9 cellular contexts compared by ENCODE assay signal in genomic region chr2:203579131-203579643, GRCh38. TPM values are rescaled to one million over a fixed set of nuclear protein-coding genes. Genes with fewer than 3 reads are reported as not detected.
DNase-seq lines count a peak whose midpoint lies in the region; ATAC-seq and TF ChIP-seq lines count a peak whose summit lies in the region.
"Had no signal": no experiment of that assay in that cellular context is flagged by ENCODE, and none has a peak within 500 bp of the region (broad histone marks: within the 10 kb centered on the region; RNA-seq: fewer than 3 reads in every experiment).

No MANE protein-coding gene starts in this region.

- no peak overlapping the region for H3K4me3 Mint-ChIP-seq in stimulated activated naive B cell treated with anti-CD40 and anti-IgM and Interleukin-4, amounts not matched to agents 10 μg/mL and 1 μg/mL and 100 μg/mL, for 72 hours
- H3K4me3 Mint-ChIP-seq in nephron progenitor cell: no peak overlapping the region
- H3K4me3 Mint-ChIP-seq: neural crest cell had no signal

- no peak for TF ChIP-seq POLR2A in uterus (IDR thresholded peaks at IDR 0.05)

- TF ChIP-seq CTCF in uterus (IDR thresholded peaks at IDR 0.05): no peak
- TF ChIP-seq CTCF in nephron progenitor cell (IDR thresholded peaks at IDR 0.05): no peak

- H3K36me3 Mint-ChIP-seq in stimulated activated naive B cell treated with anti-CD40 and anti-IgM and Interleukin-4, amounts not matched to agents 10 μg/mL and 1 μg/mL and 100 μg/mL, for 72 hours: no peaks in the 10 kb centered on the region
- H3K36me3 Mint-ChIP-seq in nephron progenitor cell (ENCODE audit: low read depth): no peaks in the 10 kb centered on the region

- H3K27ac Mint-ChIP-seq in stimulated activated naive B cell treated with anti-CD40 and anti-IgM and Interleukin-4, amounts not matched to agents 10 μg/mL and 1 μg/mL and 100 μg/mL, for 72 hours: no peak overlapping the region
- no peak overlapping the region for H3K27ac Mint-ChIP-seq in nephron progenitor cell

- H3K9me3 Mint-ChIP-seq in stimulated activated naive B cell treated with anti-CD40 and anti-IgM and Interleukin-4, amounts not matched to agents 10 μg/mL and 1 μg/mL and 100 μg/mL, for 72 hours: no peaks in the 10 kb centered on the region
- H3K9me3 Mint-ChIP-seq in nephron progenitor cell: no peaks in the 10 kb centered on the region
- H3K9me3 Mint-ChIP-seq: neural crest cell had no signal

- DNase-seq in Daoy (ENCODE audit: low read depth) (peak; percentile 22), SW480 (ENCODE audit: low spot score) (peak; percentile 9), foreskin melanocyte (peak; percentile 12), uterus (no peak), nephron progenitor cell (no peak)
- peak; percentile 24 for DNase-seq in stimulated activated naive B cell treated with anti-CD40 and anti-IgM and Interleukin-4, amounts not matched to agents 10 μg/mL and 1 μg/mL and 100 μg/mL, for 72 hours

- H3K4me3 ChIP-seq in uterus: no peak overlapping the region

- peaks cover 34 to 37% of the 10 kb centered on the region in 2 donors for H3K27me3 Mint-ChIP-seq in stimulated activated naive B cell treated with anti-CD40 and anti-IgM and Interleukin-4, amounts not matched to agents 10 μg/mL and 1 μg/mL and 100 μg/mL, for 72 hours
- no peaks in the 10 kb centered on the region for H3K27me3 Mint-ChIP-seq in nephron progenitor cell (ENCODE audit: low read depth, poor library complexity)

- peaks cover 13 to 16% of the 10 kb centered on the region in 2 donors for H3K4me1 Mint-ChIP-seq in stimulated activated naive B cell treated with anti-CD40 and anti-IgM and Interleukin-4, amounts not matched to agents 10 μg/mL and 1 μg/mL and 100 μg/mL, for 72 hours
- peaks cover 22% of the 10 kb centered on the region for H3K4me1 Mint-ChIP-seq in nephron progenitor cell
- H3K4me1 Mint-ChIP-seq: neural crest cell had no signal

- no peaks in the 10 kb centered on the region for H3K4me1 ChIP-seq in uterus

- intact Hi-C loops in uterus (cut with DNase I; ENCODE audit: low total_unique reads): no loop called here

- no peak overlapping the region for H3K27ac ChIP-seq in uterus

- H3K9me3 ChIP-seq in uterus: no peaks in the 10 kb centered on the region

- H3K36me3 ChIP-seq in uterus: no peaks in the 10 kb centered on the region

- no peaks in the 10 kb centered on the region for H3K27me3 ChIP-seq in uterus

- peak; percentile 91 for ATAC-seq in GM19452 (IDR thresholded peaks at IDR 0.05; ENCODE audit: unreplicated experiment)
- peak; percentile 88 for ATAC-seq in HG03378 (IDR thresholded peaks at IDR 0.05; ENCODE audit: unreplicated experiment)
- ATAC-seq in stimulated activated naive B cell treated with anti-CD40 and anti-IgM and Interleukin-4, amounts not matched to agents 10 μg/mL and 1 μg/mL and 100 μg/mL, for 72 hours (replicated peaks): peak; percentile 72 to 80

RNA-seq across cellular contexts. Expression of gene RAPH1, which starts 44.1 kb away (rescaled TPM):
- total RNA-seq in Daoy (2014; rRNA removed; shearing (Covaris generic)): 5.8 and 16.4 TPM in 2 replicates
- total RNA-seq in uterus: 10 to 100 TPM; 17.4 to 49.5 (median 23.5) TPM

Comparison
In these comparisons a context has a peak if more than half of its experiments do, and no peak if none do; other contexts are left out.
1. DNase-seq: peak in Daoy (single experiment), SW480 (single experiment), foreskin melanocyte (single experiment) and stimulated activated naive B cell treated with anti-CD40 and anti-IgM and Interleukin-4, amounts not matched to agents 10 μg/mL and 1 μg/mL and 100 μg/mL, for 72 hours (single experiment); none in uterus (0 of 2) and nephron progenitor cell (single experiment).
2. Peak in every context shown above with its lines, with median percentiles within 50 percentile points of each other: ATAC-seq.